Comparison of ENCODE assay signal across 1 cellular context in the genomic region with DNA sequence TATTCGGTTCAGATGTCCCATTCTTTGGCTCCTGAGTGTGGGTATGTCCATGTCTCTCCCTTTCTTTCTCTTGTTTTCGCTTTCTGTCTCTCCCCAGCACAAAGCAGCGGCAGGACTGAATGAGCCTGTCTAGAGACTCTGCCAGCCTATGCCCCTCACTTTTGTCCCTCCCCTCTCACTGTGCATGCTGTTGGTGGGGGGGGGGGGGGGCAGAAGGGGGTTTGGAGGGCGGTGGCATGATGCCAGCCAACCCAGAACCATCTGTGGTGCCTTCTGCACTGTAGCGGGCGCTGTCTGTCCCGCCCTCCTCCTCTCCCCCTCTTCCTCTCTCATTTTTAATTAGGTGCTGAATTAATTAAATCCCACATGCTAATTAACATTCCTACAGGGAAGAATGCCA.
TF ChIP-seq lines count a peak whose summit lies in the region.

No MANE protein-coding gene starts in this region.

TF ChIP-seq in GM23338, 12 proteins besides CTCF, POLR2A, EP300 and RAD21 (continued from another document):
- no peak for TF ChIP-seq JUNB (IDR thresholded peaks at IDR 0.05; ENCODE audit: unreplicated experiment)
- TF ChIP-seq ZNF331 (CRISPR knock-in tag; IDR thresholded peaks at IDR 0.05; ENCODE audit: low read depth) = no peak
